ENCODE assay signal across 24 cellular contexts in the genomic region with DNA sequence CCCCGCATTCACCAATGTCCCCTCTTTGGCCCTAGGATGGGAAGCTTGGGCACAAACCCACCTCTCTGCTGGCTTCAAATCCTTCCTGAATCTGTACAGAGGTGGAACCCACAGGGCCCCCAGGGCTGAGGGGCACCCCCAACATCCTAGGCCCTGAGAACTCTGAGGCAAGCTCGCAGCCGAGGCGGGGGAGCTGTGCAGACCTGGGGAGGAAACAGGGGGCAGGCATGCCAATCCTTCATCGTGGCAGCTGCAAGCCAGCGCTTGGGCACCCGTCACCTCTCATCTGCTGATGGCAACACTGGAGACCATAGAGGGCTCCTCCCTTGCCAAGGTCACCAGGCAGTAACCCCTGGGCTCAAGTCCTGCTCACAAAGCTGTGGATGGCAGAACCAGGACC. TPM values are rescaled to one million over a fixed set of nuclear protein-coding genes. Genes with fewer than 3 reads are reported as not detected.
DNase-seq lines count a peak whose midpoint lies in the region; ATAC-seq and TF ChIP-seq lines count a peak whose summit lies in the region.
"Had no signal": no experiment of that assay in that cellular context is flagged by ENCODE, and none has a peak within 500 bp of the region (broad histone marks: within the 10 kb centered on the region; RNA-seq: fewer than 3 reads in every experiment).

No MANE protein-coding gene starts in this region.

- peaks cover 9% of the 10 kb centered on the region for H3K36me3 Mint-ChIP-seq in chondrocyte (ENCODE audit: low read depth)
- H3K36me3 Mint-ChIP-seq: CD8-positive, alpha-beta T cell had no signal

- H3K27ac ChIP-seq in lower lobe of right lung (no peak overlapping the region), spleen (no peak overlapping the region)
- H3K27ac ChIP-seq: BLaER1 treated with 17β-estradiol and CSF1 and Interleukin-3, amounts not matched to agents 10 nM and 100 nM; SJCRH30 had no signal

- no peak for TF ChIP-seq POLR2A in spleen (IDR thresholded peaks at IDR 0.05)

- WGBS in spleen, 5 donors = 89 to 94% (median 91%) methylated on average over 3 to 7 of the region's 7 CpGs

- no peaks in the 10 kb centered on the region for H3K4me1 Mint-ChIP-seq in chondrocyte (ENCODE audit: low read depth)
- no peaks in the 10 kb centered on the region for H3K4me1 Mint-ChIP-seq in stimulated activated naive CD8-positive, alpha-beta T cell treated with anti-CD3 and anti-CD28 coated beads, Interleukin-15, amount 100 ng/mL, for 72 hours

- H3K36me3 ChIP-seq in lower lobe of right lung (no peaks in the 10 kb centered on the region), spleen (no peaks in the 10 kb centered on the region)
- H3K36me3 ChIP-seq: BLaER1 treated with 17β-estradiol and CSF1 and Interleukin-3, amounts not matched to agents 10 nM and 100 nM; SJCRH30 had no signal

- H3K27me3 Mint-ChIP-seq in chondrocyte (ENCODE audit: low read depth) = peaks cover 53% of the 10 kb centered on the region
- H3K27me3 Mint-ChIP-seq in stimulated activated naive CD8-positive, alpha-beta T cell treated with anti-CD3 and anti-CD28 coated beads, Interleukin-15, amount 100 ng/mL, for 72 hours = peaks cover 57% of the 10 kb centered on the region

- H3K4me3 ChIP-seq in lower lobe of right lung = no peak overlapping the region
- H3K4me3 ChIP-seq in spleen = no peak overlapping the region
- H3K4me3 ChIP-seq: BLaER1 treated with 17β-estradiol and CSF1 and Interleukin-3, amounts not matched to agents 10 nM and 100 nM; GM12878; SJCRH30 had no signal

- TF ChIP-seq CTCF in chondrocyte (IDR thresholded peaks at IDR 0.05) = no peak
- no peak for TF ChIP-seq CTCF in lower lobe of right lung (IDR thresholded peaks at IDR 0.05)
- no peak for TF ChIP-seq CTCF in spleen (IDR thresholded peaks at IDR 0.05 in 8 of 11, conservative IDR thresholded peaks at IDR 0.05 in 3 of 11)

- H3K4me1 ChIP-seq in lower lobe of right lung (no peaks in the 10 kb centered on the region), spleen (no peaks in the 10 kb centered on the region)
- H3K4me1 ChIP-seq: BLaER1 treated with 17β-estradiol and CSF1 and Interleukin-3, amounts not matched to agents 10 nM and 100 nM had no signal

- no peaks in the 10 kb centered on the region for H3K9me3 ChIP-seq in lower lobe of right lung
- peaks cover 0 to 15% (median 10%) of the 10 kb centered on the region in 8 donors for H3K9me3 ChIP-seq in spleen

- H3K27ac Mint-ChIP-seq in chondrocyte (ENCODE audit: unreplicated experiment) = no peak overlapping the region
- H3K27ac Mint-ChIP-seq in stimulated activated naive CD8-positive, alpha-beta T cell treated with anti-CD3 and anti-CD28 coated beads, Interleukin-15, amount 100 ng/mL, for 72 hours = no peak overlapping the region
- H3K27ac Mint-ChIP-seq: CD8-positive, alpha-beta T cell had no signal

- peak; percentile 43 for DNase-seq in cardiac septum (ENCODE audit: low spot score)
- DNase-seq in left ventricle myocardium superior = no peak
- peak; percentile 68 for DNase-seq in chondrocyte (ENCODE audit: low spot score)
- DNase-seq in lower lobe of right lung = peak; percentile 28
- DNase-seq in spleen = peak; percentile 62
- DNase-seq in stimulated activated naive CD8-positive, alpha-beta T cell treated with anti-CD3 and anti-CD28 coated beads, Interleukin-15, amount 100 ng/mL, for 72 hours = no peak
- DNase-seq in NCI-H2107 (lab: John Stamatoyannopoulos, UW) = no peak
- DNase-seq: CD8-positive, alpha-beta T cell; DND-41; KBM-7; MM.1S; NCI-H1048; NCI-H1436; NCI-H187 treated with DMSO at 0.1 percent for 48 hours; NCI-H345; NCI-H524; NCI-H774; NK-92 treated with Interleukin-12 subunit alpha and Interleukin-12 subunit beta, amount 100 ng/mL, for 24 hours; SJCRH30 had no signal

- peaks cover 12% of the 10 kb centered on the region for H3K9me3 Mint-ChIP-seq in chondrocyte (ENCODE audit: low read depth)
- H3K9me3 Mint-ChIP-seq in stimulated activated naive CD8-positive, alpha-beta T cell treated with anti-CD3 and anti-CD28 coated beads, Interleukin-15, amount 100 ng/mL, for 72 hours = peaks cover 14 to 15% of the 10 kb centered on the region in 2 donors

- H3K27me3 ChIP-seq in lower lobe of right lung (ENCODE audit: low read depth) (peaks cover 7% of the 10 kb centered on the region), spleen (replicated peaks in 1 of 7) (peaks cover 0 to 68% (median 0%) of the 10 kb centered on the region in 7 donors)

- H3K4me3 Mint-ChIP-seq in chondrocyte (ENCODE audit: unreplicated experiment) = no peak overlapping the region
- no peak overlapping the region for H3K4me3 Mint-ChIP-seq in stimulated activated naive CD8-positive, alpha-beta T cell treated with anti-CD3 and anti-CD28 coated beads, Interleukin-15, amount 100 ng/mL, for 72 hours
- H3K4me3 Mint-ChIP-seq: CD8-positive, alpha-beta T cell had no signal

- ATAC-seq in left ventricle myocardium superior (no peak), lower lobe of right lung (no peak), GM18868 (IDR thresholded peaks at IDR 0.05; ENCODE audit: unreplicated experiment) (no peak)
- ATAC-seq in stimulated activated naive CD8-positive, alpha-beta T cell treated with anti-CD3 and anti-CD28 coated beads, Interleukin-15, amount 100 ng/mL, for 72 hours = no peak
- ATAC-seq: CD8-positive, alpha-beta T cell; GM12878; Panc1 had no signal

- intact Hi-C loops in cardiac septum (cut with DNase I) = no loop called here
- intact Hi-C loops in left ventricle myocardium superior (cut with micrococcal nuclease) = no loop called here
- intact Hi-C loops in lower lobe of right lung (cut with DNase I) = no loop called here
- intact Hi-C loops in spleen (cut with DNase I; ENCODE audit: low total_unique reads) = no loop called here

RNA-seq across cellular contexts. Expression of gene ECEL1, which starts 10.8 kb away (rescaled TPM):
- 0.27 TPM for total RNA-seq in cardiac septum
- total RNA-seq in left ventricle myocardium superior = 0.37 TPM
- total RNA-seq in chondrocyte = 0.12 to 0.53 TPM in 2 of 3 replicates, not detected in the other
- total RNA-seq in lower lobe of right lung = 1.0 TPM
- total RNA-seq in spleen = 10 to 100 TPM in 2 of 7 donors, under 1 TPM in 3, not detected in 2; 0.17 to 23.1 (median 0.34) TPM
- 1 to 10 TPM in 1 of 3 donors, under 1 TPM in 2; 0.10 to 1.6 (median 0.30) TPM for polyA plus RNA-seq in spleen
- total RNA-seq: CD8-positive, alpha-beta T cell; GM12878; SJCRH30 had no signal
- polyA plus RNA-seq: GM12878 had no signal

RNA-seq across cellular contexts. Expression of gene ALPI, which starts 20.8 kb away (rescaled TPM):
- total RNA-seq in cardiac septum = not detected
- total RNA-seq in left ventricle myocardium superior = not detected
- not detected in 3 replicates for total RNA-seq in chondrocyte
- total RNA-seq in lower lobe of right lung = not detected
- not detected for total RNA-seq in spleen
- polyA plus RNA-seq in spleen = not detected
- total RNA-seq: CD8-positive, alpha-beta T cell; GM12878; SJCRH30 had no signal
- polyA plus RNA-seq: GM12878 had no signal

RNA-seq across cellular contexts. Expression of gene PRSS56, which starts 43.4 kb away (rescaled TPM):
- total RNA-seq in cardiac septum (not detected), left ventricle myocardium superior (0.15 TPM), chondrocyte (not detected in 3 replicates), lower lobe of right lung (not detected), spleen (under 1 TPM in 1 of 7 donors, not detected in 6; 0.13 TPM)
- under 1 TPM in 1 of 3 donors, not detected in 2; 0.04 TPM for polyA plus RNA-seq in spleen
- total RNA-seq: CD8-positive, alpha-beta T cell; GM12878; H7 had no signal
- polyA plus RNA-seq: GM12878 had no signal

RNA-seq across cellular contexts. Expression of gene CHRND, which starts 49.2 kb away (rescaled TPM):
- 0.11 TPM for total RNA-seq in cardiac septum
- total RNA-seq in left ventricle myocardium superior = not detected
- not detected in 3 replicates for total RNA-seq in chondrocyte
- not detected for total RNA-seq in lower lobe of right lung
- under 1 TPM in 1 of 7 donors, not detected in 6; 0.32 TPM for total RNA-seq in spleen
- polyA plus RNA-seq in spleen = not detected
- total RNA-seq: CD8-positive, alpha-beta T cell; GM12878; H7 had no signal
- polyA plus RNA-seq: GM12878 had no signal

Comparison
In these comparisons a context has a peak if more than half of its experiments do, and no peak if none do; other contexts are left out.
1. DNase-seq: peak in cardiac septum (single experiment), chondrocyte (single experiment), lower lobe of right lung (single experiment) and spleen (single experiment); none in left ventricle myocardium superior (single experiment), stimulated activated naive CD8-positive, alpha-beta T cell treated with anti-CD3 and anti-CD28 coated beads, Interleukin-15, amount 100 ng/mL, for 72 hours (0 of 2) and NCI-H2107 (single experiment).